16 cellular contexts compared by ENCODE assay signal in genomic region chr10:131751827-131752775, GRCh38.
"Had no signal": no experiment of that assay in that cellular context is flagged by ENCODE, and none has a peak within 500 bp of the region (broad histone marks: within the 10 kb centered on the region; RNA-seq: fewer than 3 reads in every experiment).

No MANE protein-coding gene starts in this region.

- H3K36me3 Mint-ChIP-seq: activated naive CD8-positive, alpha-beta T cell; mesothelial cell of epicardium had no signal

- H3K9me3 Mint-ChIP-seq: activated B cell treated with CpG ODN at 0.5 μM for 24 hours; activated CD4-positive, alpha-beta T cell treated with anti-CD3 and anti-CD28 coated beads, Interleukin-2, amount 10 ng/mL, durations not matched to agents 7 days and 5 days; activated T-helper 2 cell treated with anti-CD3 and anti-CD28 coated beads, Interferon-gamma antibody, Interleukin-2, Interleukin-4, amounts not matched to agents 10 μg/mL and 5 μg/mL and 100 μg/mL, durations not matched to agents 14 hours and 24 hours and 36 hours; mesothelial cell of epicardium had no signal

- H3K9me3 ChIP-seq: breast epithelium, upper lobe of right lung had no signal

- H3K4me3 ChIP-seq: breast epithelium, upper lobe of right lung had no signal

- H3K27ac ChIP-seq: breast epithelium, upper lobe of right lung had no signal

- H3K27ac Mint-ChIP-seq: activated B cell treated with CpG ODN at 0.5 μM for 24 hours; activated CD4-positive, alpha-beta T cell treated with anti-CD3 and anti-CD28 coated beads, Interleukin-2, amount 10 ng/mL, durations not matched to agents 7 days and 5 days; activated naive CD8-positive, alpha-beta T cell; activated T-helper 2 cell treated with anti-CD3 and anti-CD28 coated beads, Interferon-gamma antibody, Interleukin-2, Interleukin-4, amounts not matched to agents 10 μg/mL and 5 μg/mL and 100 μg/mL, durations not matched to agents 14 hours and 24 hours and 36 hours; mesothelial cell of epicardium; T-helper 17 cell had no signal

- DNase-seq: activated B cell treated with CpG ODN at 0.5 μM for 24 hours; activated CD4-positive, alpha-beta T cell treated with anti-CD3 and anti-CD28 coated beads, Interleukin-2, amount 10 ng/mL, durations not matched to agents 7 days and 5 days; activated CD8-positive, alpha-beta memory T cell treated with anti-CD3 and anti-CD28 coated beads for 24 hours; activated T-cell treated with anti-CD3 and anti-CD28 coated beads for 4 hours; amygdala; dermis blood vessel endothelial cell; head of caudate nucleus; kidney glomerular epithelial cell; stimulated activated CD4-positive, alpha-beta T cell treated with anti-CD3 and anti-CD28 coated beads, Interleukin-2, amount 100 ng/mL, for 24 hours; stimulated activated naive CD4-positive, alpha-beta T cell treated with Interleukin-2 at 50 U/mL for 16 hours; T-helper 17 cell; upper lobe of right lung had no signal

- H3K4me1 Mint-ChIP-seq: activated B cell treated with CpG ODN at 0.5 μM for 24 hours; activated CD4-positive, alpha-beta T cell treated with anti-CD3 and anti-CD28 coated beads, Interleukin-2, amount 10 ng/mL, durations not matched to agents 7 days and 5 days had no signal

- H3K36me3 ChIP-seq: breast epithelium, upper lobe of right lung had no signal

- H3K4me1 ChIP-seq: breast epithelium, upper lobe of right lung had no signal

- H3K27me3 Mint-ChIP-seq: activated B cell treated with CpG ODN at 0.5 μM for 24 hours; activated CD4-positive, alpha-beta T cell treated with anti-CD3 and anti-CD28 coated beads, Interleukin-2, amount 10 ng/mL, durations not matched to agents 7 days and 5 days; activated naive CD8-positive, alpha-beta T cell had no signal

- H3K4me3 Mint-ChIP-seq: activated B cell treated with CpG ODN at 0.5 μM for 24 hours; activated CD4-positive, alpha-beta T cell treated with anti-CD3 and anti-CD28 coated beads, Interleukin-2, amount 10 ng/mL, durations not matched to agents 7 days and 5 days; activated naive CD8-positive, alpha-beta T cell; mesothelial cell of epicardium; T-helper 17 cell had no signal
